In genomic region chr9:86751956-86752355, GRCh38 we compare ENCODE assay signal across 26 cellular contexts.
"Had no signal": no experiment of that assay in that cellular context is flagged by ENCODE, and none has a peak within 500 bp of the region (broad histone marks: within the 10 kb centered on the region; RNA-seq: fewer than 3 reads in every experiment).

No MANE protein-coding gene starts in this region.

- ATAC-seq: stimulated activated effector memory CD8-positive, alpha-beta T cell treated with anti-CD3 and anti-CD28 coated beads, Interleukin-12 subunit alpha, Interleukin-12 subunit beta, amount 100 ng/mL, for 72 hours; stimulated activated memory B cell treated with anti-CD40 and anti-IgM and Interleukin-4, amounts not matched to agents 10 μg/mL and 1 μg/mL and 100 μg/mL, for 72 hours; stimulated activated naive B cell treated with anti-CD40 and anti-IgM and Interleukin-4, amounts not matched to agents 10 μg/mL and 1 μg/mL and 100 μg/mL, for 72 hours; stimulated activated naive CD8-positive, alpha-beta T cell treated with anti-CD3 and anti-CD28 coated beads, Interleukin-15, amount 100 ng/mL, for 72 hours; stimulated activated naive CD8-positive, alpha-beta T cell treated with anti-CD3 and anti-CD28 coated beads, Interleukin-15, Interleukin-2, amounts not matched to agents 100 U/mL and 50 U/mL, for 24 hours; upper lobe of right lung had no signal

- H3K27me3 ChIP-seq: stomach, suprapubic skin, testis, thyroid gland, tibial artery, tibial nerve, transverse colon, upper lobe of left lung, uterus had no signal

- H3K36me3 ChIP-seq: stomach, suprapubic skin, thoracic aorta, thyroid gland, tibial artery, tibial nerve, transverse colon, upper lobe of left lung, upper lobe of right lung, uterus had no signal

- H3K4me1 ChIP-seq: testis, tibial artery, tibial nerve, upper lobe of left lung, upper lobe of right lung had no signal

- DNase-seq: stimulated activated CD4-positive, alpha-beta T cell treated with anti-CD3 and anti-CD28 coated beads, Interleukin-2, amount 100 ng/mL, for 48 hours; stimulated activated CD4-positive, alpha-beta T cell treated with anti-CD3 and anti-CD28 coated beads, Interleukin-4, amount 100 ng/mL, for 1 hour; stimulated activated CD4-positive, alpha-beta T cell treated with anti-CD3 and anti-CD28 coated beads, Interleukin-4, amount 100 ng/mL, for 24 hours; stimulated activated CD4-positive, alpha-beta T cell treated with anti-CD3 and anti-CD28 coated beads, Interleukin-4, amount 100 ng/mL, for 4 hours; stimulated activated CD8-positive, alpha-beta memory T cell treated with anti-CD3 and anti-CD28 coated beads, Interleukin-4, amount 100 ng/mL, for 48 hours; stimulated activated naive B cell treated with anti-CD40 and anti-IgM and Interleukin-4, amounts not matched to agents 10 μg/mL and 1 μg/mL and 100 μg/mL, for 72 hours; stimulated activated naive CD4-positive, alpha-beta T cell; stimulated activated naive CD4-positive, alpha-beta T cell treated with Interleukin-2 at 50 U/mL for 16 hours; stimulated activated naive CD8-positive, alpha-beta T cell treated with anti-CD3 and anti-CD28 coated beads, Interleukin-15, amount 100 ng/mL, for 72 hours; stimulated activated naive CD8-positive, alpha-beta T cell treated with anti-CD3 and anti-CD28 coated beads, Interleukin-15, Interleukin-2, amounts not matched to agents 100 U/mL and 50 U/mL, for 24 hours; stomach; substantia nigra; testis; thyroid gland; tibial artery; transverse colon; trophoblast cell; upper lobe of left lung; upper lobe of right lung; uterus had no signal

- H3K4me3 ChIP-seq: stomach, suprapubic skin, testis, thoracic aorta, thyroid gland, tibial artery, tibial nerve, transverse colon, upper lobe of left lung, upper lobe of right lung, uterus had no signal

- H3K27ac ChIP-seq: stomach, suprapubic skin, testis, thoracic aorta, thyroid gland, tibial artery, tibial nerve, transverse colon, upper lobe of left lung, upper lobe of right lung, uterus had no signal

- H3K9me3 ChIP-seq: stomach, suprapubic skin, testis, thoracic aorta, thyroid gland, tibial artery, tibial nerve, transverse colon, upper lobe of left lung, upper lobe of right lung, uterus had no signal

- FAIRE-seq: urothelium cell line had no signal
